Comparison of ENCODE assay signal across 9 cellular contexts in the genomic region with DNA sequence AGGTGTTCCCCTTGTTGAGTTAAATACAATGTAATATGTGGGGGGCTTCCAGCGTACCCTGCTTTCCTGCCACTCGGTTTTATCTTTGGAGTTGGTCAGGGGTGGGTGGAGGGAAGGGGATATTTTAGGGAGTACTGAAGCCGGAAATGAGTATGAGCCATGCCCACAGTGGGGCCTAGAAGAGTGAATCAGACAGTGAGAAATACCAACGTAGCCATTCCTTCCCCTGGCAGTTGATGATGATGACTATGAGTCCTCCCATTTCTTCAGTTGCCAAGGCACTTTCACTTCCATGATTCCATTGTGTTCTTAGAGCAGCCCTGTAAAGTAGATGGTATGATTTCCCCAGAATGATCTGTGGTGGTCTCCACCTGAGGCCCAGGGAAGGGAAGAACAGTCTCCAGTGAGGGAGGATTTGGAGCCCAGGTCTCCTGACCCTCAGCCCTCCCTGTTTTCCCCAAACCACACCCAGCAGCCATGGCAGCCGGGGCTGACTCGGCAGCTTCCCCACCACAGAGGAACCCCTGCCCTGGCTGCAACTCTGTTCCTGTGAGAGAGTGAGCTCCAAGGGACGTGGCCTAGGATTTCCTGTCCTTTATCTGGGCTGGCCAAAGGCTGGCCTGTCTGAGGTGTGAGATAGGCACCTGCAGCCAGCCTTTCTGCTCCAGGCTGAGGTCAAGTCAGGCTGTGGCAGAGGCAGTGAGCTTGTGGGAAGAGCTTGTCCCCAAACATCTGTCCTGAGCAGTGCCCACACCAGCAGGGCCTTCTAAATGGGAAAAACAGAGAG. TPM values are rescaled to one million over a fixed set of nuclear protein-coding genes. Genes with fewer than 3 reads are reported as not detected.
DNase-seq lines count a peak whose midpoint lies in the region; ATAC-seq lines count a peak whose summit lies in the region.
"Had no signal": no experiment of that assay in that cellular context is flagged by ENCODE, and none has a peak within 500 bp of the region (broad histone marks: within the 10 kb centered on the region; RNA-seq: fewer than 3 reads in every experiment).

No MANE protein-coding gene starts in this region.

- no peaks in the 10 kb centered on the region for H3K9me3 Mint-ChIP-seq in dendritic cell treated with granulocyte-macrophage colony-stimulating factor and Interleukin-4, amounts not matched to agents 40 ng/mL and 50 ng/mL, for 4 days

- H3K4me1 Mint-ChIP-seq in dendritic cell treated with granulocyte-macrophage colony-stimulating factor and Interleukin-4, amounts not matched to agents 40 ng/mL and 50 ng/mL, for 4 days (ENCODE audit: low read depth): peaks cover 90% of the 10 kb centered on the region

- H3K36me3 Mint-ChIP-seq in dendritic cell treated with granulocyte-macrophage colony-stimulating factor and Interleukin-4, amounts not matched to agents 40 ng/mL and 50 ng/mL, for 4 days (ENCODE audit: low read depth): peaks cover 41% of the 10 kb centered on the region

- DNase-seq in Daoy (ENCODE audit: low read depth) (peak; percentile 72), NCI-H226 (peak; percentile 59), lung microvascular endothelial cell (ENCODE audit: low read depth in 2 of 2) (peak; percentile 62 to 78), NCI-H2196 treated with DMSO at 0.1 percent for 48 hours (lab: John Stamatoyannopoulos, UW; ENCODE audit: unreplicated experiment) (no peak), iPS-NIHi11 (ENCODE audit: low spot score) (no peak)
- DNase-seq: activated gamma-delta T cell treated with Interleukin-2 at 50 U/mL for 16 hours had no signal

- no peaks in the 10 kb centered on the region for H3K27me3 Mint-ChIP-seq in dendritic cell treated with granulocyte-macrophage colony-stimulating factor and Interleukin-4, amounts not matched to agents 40 ng/mL and 50 ng/mL, for 4 days

- peak overlapping the region; percentile 96 for H3K27ac Mint-ChIP-seq in dendritic cell treated with granulocyte-macrophage colony-stimulating factor and Interleukin-4, amounts not matched to agents 40 ng/mL and 50 ng/mL, for 4 days

- peak overlapping the region; percentile 58 for H3K4me3 Mint-ChIP-seq in dendritic cell treated with granulocyte-macrophage colony-stimulating factor and Interleukin-4, amounts not matched to agents 40 ng/mL and 50 ng/mL, for 4 days

- intact Hi-C loops in dendritic cell treated with granulocyte-macrophage colony-stimulating factor and Interleukin-4, amounts not matched to agents 40 ng/mL and 50 ng/mL, for 4 days (cut with micrococcal nuclease): loop anchor here (1.0 to 10.0 kb wide), 2 partner anchors 34 to 515 kb away; no protein-coding TSS in a partner anchor

- ATAC-seq in HG02870 (IDR thresholded peaks at IDR 0.05; ENCODE audit: unreplicated experiment) (no peak), GM18870 (IDR thresholded peaks at IDR 0.05; ENCODE audit: unreplicated experiment) (no peak)

RNA-seq across cellular contexts. Expression of gene STARD8, which starts 52.7 kb away (rescaled TPM):
- 3.4 and 3.8 TPM in 2 replicates for total RNA-seq in Daoy (2014; rRNA removed; shearing (Covaris generic))
- total RNA-seq in lung microvascular endothelial cell: 16.8 and 33.3 TPM in 2 replicates

Comparison
In these comparisons a context has a peak if more than half of its experiments do, and no peak if none do; other contexts are left out.
1. DNase-seq: peak in Daoy (single experiment), NCI-H226 (single experiment) and lung microvascular endothelial cell (2 of 2); none in NCI-H2196 treated with DMSO at 0.1 percent for 48 hours (single experiment) and iPS-NIHi11 (single experiment).